22 cellular contexts compared by ENCODE assay signal in the genomic region with DNA sequence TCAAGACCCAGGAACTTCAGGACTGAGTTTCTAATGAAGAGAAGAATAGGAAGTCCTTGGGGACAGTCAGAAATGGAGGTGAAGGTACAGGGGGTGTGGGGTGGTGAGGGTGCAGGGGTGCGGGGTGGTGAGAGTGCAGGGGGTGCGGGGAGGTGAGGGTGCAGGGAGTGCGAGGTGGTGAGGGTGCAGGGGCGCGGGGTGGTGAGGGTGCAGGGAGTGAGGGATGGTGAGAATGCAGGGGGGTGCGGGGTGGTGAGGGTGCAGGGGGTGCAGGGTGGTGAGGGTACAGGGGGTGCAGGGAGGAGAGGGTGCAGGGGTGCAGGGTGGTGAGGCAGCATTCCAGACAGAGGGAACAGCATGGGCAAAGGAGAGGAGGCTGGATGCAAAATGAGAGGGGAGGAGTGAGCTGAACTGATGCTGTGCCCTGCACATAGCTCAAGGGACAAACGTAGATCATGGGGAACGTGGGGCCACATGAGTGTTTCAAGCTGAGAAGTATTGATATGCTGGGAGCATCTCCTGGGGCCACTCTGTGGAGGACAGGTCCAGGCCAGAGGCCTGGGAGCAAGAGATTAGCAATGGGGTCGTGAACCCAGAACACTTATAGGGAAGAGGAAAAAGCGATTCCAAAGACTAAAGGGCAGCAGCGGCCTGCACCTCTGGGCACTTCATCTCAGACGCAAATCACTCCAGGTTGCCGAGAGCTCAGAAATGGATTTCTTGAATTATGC. TPM values are rescaled to one million over a fixed set of nuclear protein-coding genes. Genes with fewer than 3 reads are reported as not detected.
DNase-seq lines count a peak whose midpoint lies in the region; ATAC-seq and TF ChIP-seq lines count a peak whose summit lies in the region.
"Had no signal": no experiment of that assay in that cellular context is flagged by ENCODE, and none has a peak within 500 bp of the region (broad histone marks: within the 10 kb centered on the region; RNA-seq: fewer than 3 reads in every experiment).

No MANE protein-coding gene starts in this region.

- ATAC-seq in stimulated activated naive CD8-positive, alpha-beta T cell treated with anti-CD3 and anti-CD28 coated beads, Interleukin-15, amount 100 ng/mL, for 72 hours = peak; percentile 88
- ATAC-seq in stimulated activated naive CD8-positive, alpha-beta T cell treated with anti-CD3 and anti-CD28 coated beads, Interleukin-15, Interleukin-2, amounts not matched to agents 100 U/mL and 50 U/mL, for 24 hours = no peak
- ATAC-seq in esophagus mucosa (peak; percentile 43), HG02938 (IDR thresholded peaks at IDR 0.05; ENCODE audit: unreplicated experiment) (no peak)
- no peak for ATAC-seq in activated CD8-positive, alpha-beta T cell treated with anti-CD3 and anti-CD28 coated beads for 36 hours
- ATAC-seq in activated T-helper 17 cell treated with anti-CD3 and anti-CD28 coated beads, Interleukin-2, amount 50 U/mL, for 72 hours (replicated peaks) = no peak
- ATAC-seq: GM12878, PC-3 had no signal

- no peaks in the 10 kb centered on the region for H3K79me2 ChIP-seq in neural progenitor cell (ENCODE audit: low read depth)

- H3K9me3 ChIP-seq in neural progenitor cell (ENCODE audit: low read depth) = no peaks in the 10 kb centered on the region
- H3K9me3 ChIP-seq: BLaER1, SK-N-SH had no signal

- no peaks in the 10 kb centered on the region for H3K4me1 Mint-ChIP-seq in stimulated activated naive CD8-positive, alpha-beta T cell treated with anti-CD3 and anti-CD28 coated beads, Interleukin-15, amount 100 ng/mL, for 72 hours
- H3K4me1 Mint-ChIP-seq in neural progenitor cell = peaks cover 16% of the 10 kb centered on the region
- H3K4me1 Mint-ChIP-seq in activated CD8-positive, alpha-beta T cell treated with anti-CD3 and anti-CD28 coated beads for 36 hours (ENCODE audit: low read depth) = no peaks in the 10 kb centered on the region
- no peaks in the 10 kb centered on the region for H3K4me1 Mint-ChIP-seq in activated T-helper 17 cell treated with anti-CD3 and anti-CD28 coated beads, Interleukin-2, amount 50 U/mL, for 72 hours
- H3K4me1 Mint-ChIP-seq in HFFc6 (ENCODE audit: low read depth) = no peaks in the 10 kb centered on the region
- H3K4me1 Mint-ChIP-seq: CD4-positive, CD25-positive, alpha-beta regulatory T cell had no signal

- H3K4me3 Mint-ChIP-seq in stimulated activated naive CD8-positive, alpha-beta T cell treated with anti-CD3 and anti-CD28 coated beads, Interleukin-15, amount 100 ng/mL, for 72 hours = no peak overlapping the region
- H3K4me3 Mint-ChIP-seq in neural progenitor cell (no peak overlapping the region), HFFc6 (no peak overlapping the region)
- no peak overlapping the region for H3K4me3 Mint-ChIP-seq in activated CD8-positive, alpha-beta T cell treated with anti-CD3 and anti-CD28 coated beads for 36 hours
- no peak overlapping the region for H3K4me3 Mint-ChIP-seq in activated T-helper 17 cell treated with anti-CD3 and anti-CD28 coated beads, Interleukin-2, amount 50 U/mL, for 72 hours
- H3K4me3 Mint-ChIP-seq: CD4-positive, CD25-positive, alpha-beta regulatory T cell had no signal

- peaks cover 11% of the 10 kb centered on the region for H3K4me1 ChIP-seq in neural progenitor cell

- no peaks in the 10 kb centered on the region for H3K27me3 ChIP-seq in neural progenitor cell
- H3K27me3 ChIP-seq: BLaER1 had no signal

- DNase-seq in stimulated activated naive CD8-positive, alpha-beta T cell treated with anti-CD3 and anti-CD28 coated beads, Interleukin-15, amount 100 ng/mL, for 72 hours = no peak
- DNase-seq in stimulated activated naive CD8-positive, alpha-beta T cell treated with anti-CD3 and anti-CD28 coated beads, Interleukin-15, Interleukin-2, amounts not matched to agents 100 U/mL and 50 U/mL, for 24 hours = no peak
- no peak for DNase-seq in neural progenitor cell (ENCODE audit: low spot score)
- DNase-seq in activated CD8-positive, alpha-beta T cell treated with anti-CD3 and anti-CD28 coated beads for 36 hours = no peak
- DNase-seq in HFFc6 = no peak
- DNase-seq: CD4-positive, CD25-positive, alpha-beta regulatory T cell; DMS53; KBM-7; NCI-H1105 treated with DMSO at 0.1 percent for 48 hours; NCI-H146; NCI-H1930; NCI-H446 treated with DMSO at 0.1 percent for 48 hours; NCI-H526; NCI-H82; NK-92 treated with Interleukin-12 subunit alpha and Interleukin-12 subunit beta, amount 100 ng/mL, for 24 hours; PC-3; SK-N-SH had no signal

- no peak overlapping the region for H3K9ac ChIP-seq in neural progenitor cell
- H3K9ac ChIP-seq: BLaER1, SK-N-SH had no signal

- no peak overlapping the region for H2AFZ ChIP-seq in neural progenitor cell (replicated peaks)

- no peaks in the 10 kb centered on the region for H3K9me3 Mint-ChIP-seq in stimulated activated naive CD8-positive, alpha-beta T cell treated with anti-CD3 and anti-CD28 coated beads, Interleukin-15, amount 100 ng/mL, for 72 hours
- H3K9me3 Mint-ChIP-seq in neural progenitor cell (no peaks in the 10 kb centered on the region), HFFc6 (no peaks in the 10 kb centered on the region)
- no peaks in the 10 kb centered on the region for H3K9me3 Mint-ChIP-seq in activated CD8-positive, alpha-beta T cell treated with anti-CD3 and anti-CD28 coated beads for 36 hours
- no peaks in the 10 kb centered on the region for H3K9me3 Mint-ChIP-seq in activated T-helper 17 cell treated with anti-CD3 and anti-CD28 coated beads, Interleukin-2, amount 50 U/mL, for 72 hours
- H3K9me3 Mint-ChIP-seq: CD4-positive, CD25-positive, alpha-beta regulatory T cell had no signal

- H3F3A ChIP-seq in neural progenitor cell (ENCODE audit: low read depth) = peaks cover 4% of the 10 kb centered on the region

- H3K27ac Mint-ChIP-seq in stimulated activated naive CD8-positive, alpha-beta T cell treated with anti-CD3 and anti-CD28 coated beads, Interleukin-15, amount 100 ng/mL, for 72 hours = no peak overlapping the region
- peak overlapping the region; percentile 62 for H3K27ac Mint-ChIP-seq in neural progenitor cell
- H3K27ac Mint-ChIP-seq in activated CD8-positive, alpha-beta T cell treated with anti-CD3 and anti-CD28 coated beads for 36 hours = no peak overlapping the region
- H3K27ac Mint-ChIP-seq in activated T-helper 17 cell treated with anti-CD3 and anti-CD28 coated beads, Interleukin-2, amount 50 U/mL, for 72 hours = no peak overlapping the region
- no peak overlapping the region for H3K27ac Mint-ChIP-seq in HFFc6
- H3K27ac Mint-ChIP-seq: CD4-positive, CD25-positive, alpha-beta regulatory T cell had no signal

- H3K36me3 Mint-ChIP-seq in neural progenitor cell (peaks cover 2% of the 10 kb centered on the region), HFFc6 (ENCODE audit: low read depth) (no peaks in the 10 kb centered on the region)
- no peaks in the 10 kb centered on the region for H3K36me3 Mint-ChIP-seq in activated CD8-positive, alpha-beta T cell treated with anti-CD3 and anti-CD28 coated beads for 36 hours (ENCODE audit: low read depth)
- no peaks in the 10 kb centered on the region for H3K36me3 Mint-ChIP-seq in activated T-helper 17 cell treated with anti-CD3 and anti-CD28 coated beads, Interleukin-2, amount 50 U/mL, for 72 hours (ENCODE audit: low read depth)
- H3K36me3 Mint-ChIP-seq: CD4-positive, CD25-positive, alpha-beta regulatory T cell had no signal

- peaks cover 44% of the 10 kb centered on the region for H3K27me3 Mint-ChIP-seq in stimulated activated naive CD8-positive, alpha-beta T cell treated with anti-CD3 and anti-CD28 coated beads, Interleukin-15, amount 100 ng/mL, for 72 hours
- H3K27me3 Mint-ChIP-seq in neural progenitor cell (ENCODE audit: insufficient read depth, low read depth) = peaks cover 22% of the 10 kb centered on the region
- peaks cover 15% of the 10 kb centered on the region for H3K27me3 Mint-ChIP-seq in activated CD8-positive, alpha-beta T cell treated with anti-CD3 and anti-CD28 coated beads for 36 hours
- peaks cover 15% of the 10 kb centered on the region for H3K27me3 Mint-ChIP-seq in activated T-helper 17 cell treated with anti-CD3 and anti-CD28 coated beads, Interleukin-2, amount 50 U/mL, for 72 hours
- peaks cover 37% of the 10 kb centered on the region for H3K27me3 Mint-ChIP-seq in HFFc6 (ENCODE audit: insufficient read depth)

- TF ChIP-seq CTCF in neural progenitor cell (IDR thresholded peaks at IDR 0.05) = no peak
- no peak for TF ChIP-seq CTCF in activated CD8-positive, alpha-beta T cell treated with anti-CD3 and anti-CD28 coated beads for 36 hours (IDR thresholded peaks at IDR 0.05)
- no peak for TF ChIP-seq CTCF in HFFc6 (IDR thresholded peaks at IDR 0.05)

- no peak overlapping the region for H3K4me2 ChIP-seq in neural progenitor cell
- H3K4me2 ChIP-seq: BLaER1, SK-N-SH had no signal

- CTCF ChIA-PET in activated CD8-positive, alpha-beta T cell treated with anti-CD3 and anti-CD28 coated beads for 36 hours (lab: Charles Lee) = interaction anchor here (0.8 kb wide), 1 partner anchor 18 kb away, joined by 3 read pairs; no protein-coding TSS in a partner anchor

- intact Hi-C loops in activated CD8-positive, alpha-beta T cell treated with anti-CD3 and anti-CD28 coated beads for 36 hours (cut with micrococcal nuclease) = no loop called here

- H3K4me3 ChIP-seq in neural progenitor cell = no peak overlapping the region
- H3K4me3 ChIP-seq: BLaER1, GM12878 had no signal

- no peak overlapping the region for H3K27ac ChIP-seq in neural progenitor cell
- H3K27ac ChIP-seq: BLaER1 had no signal

- H3K36me3 ChIP-seq in neural progenitor cell = no peaks in the 10 kb centered on the region
- H3K36me3 ChIP-seq: BLaER1 had no signal

- POLR2A ChIA-PET in activated CD8-positive, alpha-beta T cell treated with anti-CD3 and anti-CD28 coated beads for 36 hours (lab: Charles Lee) = no interaction called here

- H4K20me1 ChIP-seq in neural progenitor cell (ENCODE audit: low read depth) = no peaks in the 10 kb centered on the region
- H4K20me1 ChIP-seq: BLaER1 had no signal

RNA-seq across cellular contexts. Expression of gene DAGLA, which starts 23.7 kb away (rescaled TPM):
- 2.3 TPM for total RNA-seq in esophagus mucosa
- 1.1 and 4.6 TPM in 2 replicates for total RNA-seq in neural progenitor cell (ENCODE audit: low replicate concordance)
- under 1 TPM in 1 of 2 experiments, not detected in 1; 0.05 TPM for total RNA-seq in activated CD8-positive, alpha-beta T cell treated with anti-CD3 and anti-CD28 coated beads for 36 hours
- total RNA-seq in activated T-helper 17 cell treated with anti-CD3 and anti-CD28 coated beads, Interleukin-2, amount 50 U/mL, for 72 hours = under 1 TPM; 0.11 to 0.13 TPM
- total RNA-seq in HFFc6 (2021; fragmentation: NEBNext Ultra II Directional; extraction: Animal tissue kit (Norgen Biotek cat#: 25700)) = 1 to 10 TPM; 2.4 to 4.2 (median 3.3) TPM

Comparison
In these comparisons a context has a peak if more than half of its experiments do, and no peak if none do; other contexts are left out.
1. ATAC-seq: peak in stimulated activated naive CD8-positive, alpha-beta T cell treated with anti-CD3 and anti-CD28 coated beads, Interleukin-15, amount 100 ng/mL, for 72 hours (single experiment) and esophagus mucosa (single experiment); none in stimulated activated naive CD8-positive, alpha-beta T cell treated with anti-CD3 and anti-CD28 coated beads, Interleukin-15, Interleukin-2, amounts not matched to agents 100 U/mL and 50 U/mL, for 24 hours (single experiment), HG02938 (single experiment), activated CD8-positive, alpha-beta T cell treated with anti-CD3 and anti-CD28 coated beads for 36 hours (single experiment) and activated T-helper 17 cell treated with anti-CD3 and anti-CD28 coated beads, Interleukin-2, amount 50 U/mL, for 72 hours (single experiment).